17 cellular contexts compared by ENCODE assay signal in the genomic region with DNA sequence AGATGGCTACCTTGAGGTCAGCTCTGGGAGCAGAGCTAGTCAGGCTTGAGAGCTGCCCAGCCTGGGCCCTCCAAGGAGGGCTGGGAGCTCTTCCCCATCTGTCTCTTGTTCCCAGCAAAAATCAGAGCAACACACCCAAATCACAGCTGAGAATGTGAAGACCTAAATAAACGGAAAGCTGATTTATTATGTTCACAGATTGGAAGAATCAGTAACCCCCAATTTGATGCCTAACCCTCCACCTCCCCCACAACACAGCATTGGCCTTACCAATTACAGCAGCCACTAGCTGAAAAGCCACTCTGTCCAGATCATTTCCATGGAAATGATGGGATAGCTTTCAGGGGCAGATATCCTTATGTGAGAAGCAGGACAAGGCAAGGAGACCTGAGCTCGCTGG. TPM values are rescaled to one million over a fixed set of nuclear protein-coding genes. Genes with fewer than 3 reads are reported as not detected.
DNase-seq lines count a peak whose midpoint lies in the region; ATAC-seq and TF ChIP-seq lines count a peak whose summit lies in the region.
"Had no signal": no experiment of that assay in that cellular context is flagged by ENCODE, and none has a peak within 500 bp of the region (broad histone marks: within the 10 kb centered on the region; RNA-seq: fewer than 3 reads in every experiment).

No MANE protein-coding gene starts in this region.

- H2AK5ac ChIP-seq in IMR-90 (ENCODE audit: low read depth, low read length) (peak overlapping the region; percentile 69; the same call in 1 of the 2 replicates), trophoblast cell (ENCODE audit: low read length) (peak overlapping the region; percentile 83)

- H2BK5ac ChIP-seq in IMR-90 (ENCODE audit: low read depth, low read length, poor library complexity, severe bottlenecking): no peak overlapping the region
- H2BK5ac ChIP-seq in trophoblast cell (ENCODE audit: low read depth, low read length, poor library complexity): no peak overlapping the region

- H2AK9ac ChIP-seq in IMR-90 (replicated peaks; ENCODE audit: low read depth, low read length, poor library complexity): no peak overlapping the region

- no peak for TF ChIP-seq CTCF in activated CD8-positive, alpha-beta T cell treated with anti-CD3 and anti-CD28 coated beads for 36 hours (IDR thresholded peaks at IDR 0.05)
- TF ChIP-seq CTCF in IMR-90 (conservative IDR thresholded peaks at IDR 0.05; ENCODE audit: low read depth, low read length) (no peak), WTC11 (IDR thresholded peaks at IDR 0.05) (no peak)

- H3K9me3 ChIP-seq in IMR-90 (ENCODE audit: control insufficient read depth, insufficient read depth, low read length) (no peaks in the 10 kb centered on the region), trophoblast cell (ENCODE audit: insufficient read depth, low read depth, low read length) (no peaks in the 10 kb centered on the region)
- H3K9me3 ChIP-seq: BLaER1 treated with 17β-estradiol and CSF1 and Interleukin-3, amounts not matched to agents 10 nM and 100 nM; Caco-2 had no signal

- H2BK120ac ChIP-seq in IMR-90 (ENCODE audit: low read depth, low read length) (peak overlapping the region; percentile 30; the same call in 1 of the 2 replicates), trophoblast cell (ENCODE audit: insufficient read depth, low read length, poor library complexity) (no peak overlapping the region)

- DNase-seq in activated CD8-positive, alpha-beta T cell treated with anti-CD3 and anti-CD28 coated beads for 36 hours: no peak
- no peak for DNase-seq in activated CD8-positive, alpha-beta T cell treated with anti-CD3 and anti-CD28 coated beads, Interleukin-2, amount 10 ng/mL, durations not matched to agents 7 days and 5 days
- DNase-seq in IMR-90: no peak
- DNase-seq in WTC11 (ENCODE audit: low spot score): no peak
- DNase-seq in trophoblast cell: no peak
- no peak for DNase-seq in NCI-H524 treated with DMSO at 0.1 percent for 48 hours (lab: John Stamatoyannopoulos, UW)
- no peak for DNase-seq in DMS 273 (lab: John Stamatoyannopoulos, UW; ENCODE audit: unreplicated experiment)
- DNase-seq: Caco-2; CD8-positive, alpha-beta memory T cell; DMS153; DMS79; GDM1; H9 had no signal

- H3K18ac ChIP-seq in IMR-90 (ENCODE audit: low read depth, low read length) (peak overlapping the region; percentile 28; the same call in 1 of the 2 replicates), trophoblast cell (ENCODE audit: low read length) (no peak overlapping the region)

- H3K79me1 ChIP-seq in IMR-90 (ENCODE audit: low read depth in 1 of 2, low read length in 2 of 2): peaks cover 6 to 29% of the 10 kb centered on the region in 2 experiments; a peak in 3 of 4 replicates
- peaks cover 10% of the 10 kb centered on the region for H3K79me1 ChIP-seq in trophoblast cell (ENCODE audit: low read length)

- H3K27ac Mint-ChIP-seq in activated CD8-positive, alpha-beta T cell treated with anti-CD3 and anti-CD28 coated beads for 36 hours: peak overlapping the region; percentile 16
- H3K27ac Mint-ChIP-seq in activated CD8-positive, alpha-beta T cell treated with anti-CD3 and anti-CD28 coated beads, Interleukin-2, amount 10 ng/mL, durations not matched to agents 7 days and 5 days: no peak overlapping the region
- H3K27ac Mint-ChIP-seq in WTC11: peak overlapping the region; percentile 17; the same call in 1 of the 2 replicates
- H3K27ac Mint-ChIP-seq: B cell had no signal

- peaks cover 35% of the 10 kb centered on the region for H3K4me1 Mint-ChIP-seq in activated CD8-positive, alpha-beta T cell treated with anti-CD3 and anti-CD28 coated beads for 36 hours (ENCODE audit: low read depth)
- peaks cover 16% of the 10 kb centered on the region for H3K4me1 Mint-ChIP-seq in activated CD8-positive, alpha-beta T cell treated with anti-CD3 and anti-CD28 coated beads, Interleukin-2, amount 10 ng/mL, durations not matched to agents 7 days and 5 days (ENCODE audit: low read depth)
- H3K4me1 Mint-ChIP-seq in WTC11: peaks cover 40% of the 10 kb centered on the region
- H3K4me1 Mint-ChIP-seq: B cell had no signal

- H3K27me3 Mint-ChIP-seq in activated CD8-positive, alpha-beta T cell treated with anti-CD3 and anti-CD28 coated beads for 36 hours: no peaks in the 10 kb centered on the region
- peaks cover 19% of the 10 kb centered on the region for H3K27me3 Mint-ChIP-seq in activated CD8-positive, alpha-beta T cell treated with anti-CD3 and anti-CD28 coated beads, Interleukin-2, amount 10 ng/mL, durations not matched to agents 7 days and 5 days (ENCODE audit: low read depth)
- H3K27me3 Mint-ChIP-seq in WTC11 (ENCODE audit: low read depth): peaks cover 6% of the 10 kb centered on the region

- H3K9me1 ChIP-seq in IMR-90 (ENCODE audit: insufficient read depth, low read length): peaks cover 22% of the 10 kb centered on the region

- no peak overlapping the region for H3K56ac ChIP-seq in IMR-90 (ENCODE audit: extremely low read depth, insufficient read depth, low read length)

- in situ Hi-C loops in IMR-90 (cut with MboI; ENCODE audit: low sequenced_read_pairs): no loop called here

- peak overlapping the region; percentile 7; the same call in 1 of the 2 replicates for H4K5ac ChIP-seq in IMR-90 (ENCODE audit: low read depth, low read length)

- no peak overlapping the region for H3K4me3 ChIP-seq in IMR-90 (ENCODE audit: insufficient read depth, low read depth, low read length)
- H3K4me3 ChIP-seq in trophoblast cell (ENCODE audit: low read depth, low read length): no peak overlapping the region
- H3K4me3 ChIP-seq: BLaER1 treated with 17β-estradiol and CSF1 and Interleukin-3, amounts not matched to agents 10 nM and 100 nM had no signal

- WGBS in IMR-90 (ENCODE audit: extremely low coverage in 2 of 2, insufficient read length in 1 of 2), 2 experiments: no CpG with 5 or more reads among the region's 2 CpGs
- WGBS in trophoblast cell (ENCODE audit: extremely low coverage, insufficient coverage, insufficient read length): no CpG with 5 or more reads among the region's 2 CpGs

- H3K27ac ChIP-seq in IMR-90 (ENCODE audit: insufficient read depth, low read length): no peak overlapping the region
- H3K27ac ChIP-seq in trophoblast cell (ENCODE audit: low read depth, low read length): no peak overlapping the region
- H3K27ac ChIP-seq: BLaER1 treated with 17β-estradiol and CSF1 and Interleukin-3, amounts not matched to agents 10 nM and 100 nM had no signal

- H3K36me3 ChIP-seq in IMR-90 (ENCODE audit: control insufficient read depth, insufficient read depth, low read length) (no peaks in the 10 kb centered on the region), trophoblast cell (ENCODE audit: control insufficient read depth in 1 of 2, insufficient read depth in 2 of 2, low read length in 2 of 2) (no peaks in the 10 kb centered on the region)
- H3K36me3 ChIP-seq: BLaER1 treated with 17β-estradiol and CSF1 and Interleukin-3, amounts not matched to agents 10 nM and 100 nM had no signal

- H3K27me3 ChIP-seq in IMR-90 (ENCODE audit: control insufficient read depth, insufficient read depth, low read length): no peaks in the 10 kb centered on the region
- no peaks in the 10 kb centered on the region for H3K27me3 ChIP-seq in trophoblast cell (ENCODE audit: insufficient read depth, low read length)

- no peak overlapping the region for H3K4me3 Mint-ChIP-seq in activated CD8-positive, alpha-beta T cell treated with anti-CD3 and anti-CD28 coated beads for 36 hours
- no peak overlapping the region for H3K4me3 Mint-ChIP-seq in activated CD8-positive, alpha-beta T cell treated with anti-CD3 and anti-CD28 coated beads, Interleukin-2, amount 10 ng/mL, durations not matched to agents 7 days and 5 days
- no peak overlapping the region for H3K4me3 Mint-ChIP-seq in WTC11
- H3K4me3 Mint-ChIP-seq: B cell; CD8-positive, alpha-beta memory T cell; H9 had no signal

- H4K20me1 ChIP-seq in IMR-90 (ENCODE audit: insufficient read depth, low read length): peaks cover 3% of the 10 kb centered on the region; the same call in 1 of the 2 replicates
- H4K20me1 ChIP-seq: BLaER1 treated with 17β-estradiol and CSF1 and Interleukin-3, amounts not matched to agents 10 nM and 100 nM had no signal

- H2BK20ac ChIP-seq in IMR-90 (ENCODE audit: low read depth, low read length): 0 out of 2 replicates have a peak overlapping the region, but pooled peaks have one; percentile 0

- H3K36me3 Mint-ChIP-seq in activated CD8-positive, alpha-beta T cell treated with anti-CD3 and anti-CD28 coated beads for 36 hours (ENCODE audit: low read depth): no peaks in the 10 kb centered on the region
- H3K36me3 Mint-ChIP-seq in activated CD8-positive, alpha-beta T cell treated with anti-CD3 and anti-CD28 coated beads, Interleukin-2, amount 10 ng/mL, durations not matched to agents 7 days and 5 days (ENCODE audit: low read depth): no peaks in the 10 kb centered on the region
- no peaks in the 10 kb centered on the region for H3K36me3 Mint-ChIP-seq in WTC11

- intact Hi-C loops in activated CD8-positive, alpha-beta T cell treated with anti-CD3 and anti-CD28 coated beads for 36 hours (cut with micrococcal nuclease): no loop called here
- intact Hi-C loops in IMR-90 (cut with micrococcal nuclease): no loop called here

- no peak overlapping the region for H3K9ac ChIP-seq in IMR-90 (ENCODE audit: low read depth, low read length)
- H3K9ac ChIP-seq in trophoblast cell (ENCODE audit: low read length): no peak overlapping the region
- H3K9ac ChIP-seq: BLaER1 treated with 17β-estradiol and CSF1 and Interleukin-3, amounts not matched to agents 10 nM and 100 nM had no signal

- CTCF ChIA-PET in activated CD8-positive, alpha-beta T cell treated with anti-CD3 and anti-CD28 coated beads for 36 hours (lab: Charles Lee): interaction anchor here (0.7 to 4.9 kb wide), 10 partner anchors 8 to 170 kb away, joined by 3 to 29 read pairs (median 4); no protein-coding TSS in a partner anchor
- CTCF ChIA-PET in activated CD8-positive, alpha-beta T cell treated with anti-CD3 and anti-CD28 coated beads, Interleukin-2, amount 10 ng/mL, durations not matched to agents 7 days and 5 days (lab: Charles Lee): interaction anchor here (0.9 to 2.0 kb wide), 7 partner anchors 8 to 142 kb away, joined by 3 to 15 read pairs (median 3); no protein-coding TSS in a partner anchor
- CTCF ChIA-PET in IMR-90 (lab: Yijun Ruan, JAX) (interaction anchor here (0.7 to 0.8 kb wide), 2 partner anchors 15 to 69 kb away, joined by 3 read pairs; no protein-coding TSS in a partner anchor), WTC11 (lab: Charles Lee) (no interaction called here)

- H3K4me1 ChIP-seq in IMR-90 (ENCODE audit: control insufficient read depth, insufficient read depth, low read length) (peaks cover 19% of the 10 kb centered on the region), trophoblast cell (ENCODE audit: control insufficient read depth in 1 of 2, insufficient read depth in 2 of 2, low read length in 2 of 2) (peaks cover 9 to 10% of the 10 kb centered on the region in 2 experiments)

- H4K91ac ChIP-seq in IMR-90 (ENCODE audit: insufficient read depth, low read depth, low read length) (no peak overlapping the region), trophoblast cell (ENCODE audit: low read depth, low read length) (no peak overlapping the region)

- POLR2A ChIA-PET in activated CD8-positive, alpha-beta T cell treated with anti-CD3 and anti-CD28 coated beads for 36 hours (lab: Charles Lee): interaction anchor here (0.6 to 1.0 kb wide), 3 partner anchors 9 to 190 kb away, joined by 3 read pairs; no protein-coding TSS in a partner anchor
- POLR2A ChIA-PET in activated CD8-positive, alpha-beta T cell treated with anti-CD3 and anti-CD28 coated beads, Interleukin-2, amount 10 ng/mL, durations not matched to agents 7 days and 5 days (lab: Charles Lee): no interaction called here
- POLR2A ChIA-PET in IMR-90 (lab: Charles Lee; ENCODE audit: unreplicated experiment): no interaction called here
- POLR2A ChIA-PET in WTC11 (lab: Charles Lee): no interaction called here

- H4K12ac ChIP-seq in trophoblast cell (ENCODE audit: low read depth, low read length): no peak overlapping the region

- no peak for TF ChIP-seq POLR2A in IMR-90 (IDR thresholded peaks at IDR 0.05; ENCODE audit: low read depth, low read length)

- TF ChIP-seq RAD21 in IMR-90 (IDR thresholded peaks at IDR 0.05; ENCODE audit: low read length): no peak

- H4K8ac ChIP-seq in IMR-90 (ENCODE audit: low read depth in 2 of 2, low read length in 2 of 2): no peak overlapping the region
- no peak overlapping the region for H4K8ac ChIP-seq in trophoblast cell (ENCODE audit: low read depth, low read length)

- dilution Hi-C loops in IMR-90 (cut with HindIII; ENCODE audit: low sequenced_read_pairs, unreplicated experiment): no loop called here

- no peak overlapping the region for H3K14ac ChIP-seq in IMR-90 (replicated peaks; ENCODE audit: low read depth, low read length)
- H3K14ac ChIP-seq in trophoblast cell (ENCODE audit: low read length): no peak overlapping the region

- ATAC-seq in activated CD8-positive, alpha-beta T cell treated with anti-CD3 and anti-CD28 coated beads for 36 hours: no peak
- no peak for ATAC-seq in activated CD8-positive, alpha-beta T cell treated with anti-CD3 and anti-CD28 coated beads, Interleukin-2, amount 10 ng/mL, durations not matched to agents 7 days and 5 days
- ATAC-seq in IMR-90 (ENCODE audit: low read depth) (no peak), WTC11 (no peak), GM19455 (IDR thresholded peaks at IDR 0.05; ENCODE audit: unreplicated experiment) (no peak)
- ATAC-seq: HepG2 had no signal

- H2BK12ac ChIP-seq in trophoblast cell (ENCODE audit: low read length): peak overlapping the region; percentile 65

- peak overlapping the region; percentile 12; the same call in 1 of the 2 replicates for H3K4ac ChIP-seq in IMR-90 (ENCODE audit: low read depth, low read length)
- no peak overlapping the region for H3K4ac ChIP-seq in trophoblast cell (ENCODE audit: low read depth, low read length)

- peak overlapping the region; percentile 34 for H2AFZ ChIP-seq in IMR-90 (replicated peaks; ENCODE audit: low read length, poor library complexity)
- no peak overlapping the region for H2AFZ ChIP-seq in trophoblast cell (ENCODE audit: insufficient read depth, low read length, poor library complexity)

- H3K23ac ChIP-seq in IMR-90 (ENCODE audit: low read depth, low read length) (0 out of 2 replicates have a peak overlapping the region, but pooled peaks have one; percentile 34), trophoblast cell (ENCODE audit: low read length) (no peak overlapping the region)

- BruUV-seq in IMR-90 (replicated peaks; lab: Mats Ljungman, UMichigan): no TSS peak

- no peak overlapping the region; the same call in 2 of the 3 replicates for H2BK15ac ChIP-seq in IMR-90 (ENCODE audit: low read depth, low read length)

- H3K4me2 ChIP-seq in IMR-90 (ENCODE audit: low read depth, low read length) (no peak overlapping the region), trophoblast cell (ENCODE audit: low read length) (no peak overlapping the region)
- H3K4me2 ChIP-seq: BLaER1 treated with 17β-estradiol and CSF1 and Interleukin-3, amounts not matched to agents 10 nM and 100 nM had no signal

- H3K9me3 Mint-ChIP-seq in activated CD8-positive, alpha-beta T cell treated with anti-CD3 and anti-CD28 coated beads for 36 hours: no peaks in the 10 kb centered on the region
- no peaks in the 10 kb centered on the region for H3K9me3 Mint-ChIP-seq in activated CD8-positive, alpha-beta T cell treated with anti-CD3 and anti-CD28 coated beads, Interleukin-2, amount 10 ng/mL, durations not matched to agents 7 days and 5 days (ENCODE audit: insufficient read depth)
- peaks cover 3% of the 10 kb centered on the region; the same call in 1 of the 2 replicates for H3K9me3 Mint-ChIP-seq in WTC11
- H3K9me3 Mint-ChIP-seq: CD8-positive, alpha-beta memory T cell; H9 had no signal

- no peaks in the 10 kb centered on the region for H3K79me2 ChIP-seq in trophoblast cell (ENCODE audit: control insufficient read depth, insufficient read depth, low read length, poor library complexity)

RNA-seq across cellular contexts. Expression of a gene that starts 7.1 kb away (rescaled TPM):
- 100 to 1,000 TPM; 214 TPM for total RNA-seq in activated CD8-positive, alpha-beta T cell treated with anti-CD3 and anti-CD28 coated beads for 36 hours
- 10 to 100 TPM; 51.4 to 56.1 TPM for total RNA-seq in activated CD8-positive, alpha-beta T cell treated with anti-CD3 and anti-CD28 coated beads, Interleukin-2, amount 10 ng/mL, durations not matched to agents 7 days and 5 days
- total RNA-seq in IMR-90 (2012; rRNA removed): 648 and 684 TPM in 2 replicates
- polyA plus RNA-seq in IMR-90 (2012; rRNA removed): 766 and 895 TPM in 2 replicates
- polyA plus RNA-seq in IMR-90 (2012; cell fraction: cytosol; rRNA removed): 676 and 750 TPM in 2 replicates
- 1,803 and 1,926 TPM in 2 replicates for polyA plus RNA-seq in IMR-90 (2012; cell fraction: nucleus; rRNA removed; ENCODE audit: low replicate concordance)
- 196 to 198 TPM (median 197 TPM) in 3 replicates for total RNA-seq in WTC11 (2021)
- polyA plus RNA-seq in trophoblast cell (2013): 427 and 440 TPM in 2 replicates
